1 cellular context compared by ENCODE assay signal in the genomic region with DNA sequence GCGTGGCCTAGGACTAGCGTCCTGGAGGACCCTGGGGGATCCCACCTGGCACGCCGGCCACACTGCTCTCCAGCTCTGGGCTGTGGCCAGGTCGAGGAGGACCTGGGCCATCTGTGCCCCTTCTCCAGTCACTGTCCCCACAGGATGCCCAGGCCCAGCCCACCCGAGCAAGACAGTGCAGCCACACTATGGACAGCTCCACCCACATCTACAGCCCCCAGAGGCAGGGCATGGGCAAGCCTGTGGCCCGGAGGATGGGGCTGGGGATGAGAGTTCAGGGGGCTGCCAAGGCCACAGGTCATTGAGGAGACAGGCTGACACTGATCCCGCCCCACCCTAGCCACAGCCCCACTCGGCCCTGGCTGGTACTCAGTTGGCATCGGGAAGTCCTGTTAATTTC.
TF ChIP-seq lines count a peak whose summit lies in the region.

No MANE protein-coding gene starts in this region.

TF ChIP-seq in H1, 55 proteins besides CTCF, POLR2A, EP300 and RAD21:
- TF ChIP-seq, protein P1, sequence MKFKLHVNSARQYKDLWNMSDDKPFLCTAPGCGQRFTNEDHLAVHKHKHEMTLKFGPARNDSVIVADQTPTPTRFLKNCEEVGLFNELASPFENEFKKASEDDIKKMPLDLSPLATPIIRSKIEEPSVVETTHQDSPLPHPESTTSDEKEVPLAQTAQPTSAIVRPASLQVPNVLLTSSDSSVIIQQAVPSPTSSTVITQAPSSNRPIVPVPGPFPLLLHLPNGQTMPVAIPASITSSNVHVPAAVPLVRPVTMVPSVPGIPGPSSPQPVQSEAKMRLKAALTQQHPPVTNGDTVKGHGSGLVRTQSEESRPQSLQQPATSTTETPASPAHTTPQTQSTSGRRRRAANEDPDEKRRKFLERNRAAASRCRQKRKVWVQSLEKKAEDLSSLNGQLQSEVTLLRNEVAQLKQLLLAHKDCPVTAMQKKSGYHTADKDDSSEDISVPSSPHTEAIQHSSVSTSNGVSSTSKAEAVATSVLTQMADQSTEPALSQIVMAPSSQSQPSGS (IDR thresholded peaks at IDR 0.05; ENCODE audit: low read length), result no peak
- TF ChIP-seq, protein P2, sequence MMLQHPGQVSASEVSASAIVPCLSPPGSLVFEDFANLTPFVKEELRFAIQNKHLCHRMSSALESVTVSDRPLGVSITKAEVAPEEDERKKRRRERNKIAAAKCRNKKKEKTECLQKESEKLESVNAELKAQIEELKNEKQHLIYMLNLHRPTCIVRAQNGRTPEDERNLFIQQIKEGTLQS (IDR thresholded peaks at IDR 0.05; ENCODE audit: insufficient read depth, low read depth, low read length), result no peak
- TF ChIP-seq KDM1A (IDR thresholded peaks at IDR 0.05; ENCODE audit: borderline replicate concordance, low read length), result no peak
- no peak for TF ChIP-seq GABPA (IDR thresholded peaks at IDR 0.05; ENCODE audit: borderline replicate concordance, insufficient read depth, low read length)
